In genomic region chr9:35529156-35529823, GRCh38 we compare ENCODE assay signal across 26 cellular contexts. TPM values are rescaled to one million over a fixed set of nuclear protein-coding genes. Genes with fewer than 3 reads are reported as not detected.
DNase-seq lines count a peak whose midpoint lies in the region; ATAC-seq, FAIRE-seq and TF ChIP-seq lines count a peak whose summit lies in the region.
"Had no signal": no experiment of that assay in that cellular context is flagged by ENCODE, and none has a peak within 500 bp of the region (broad histone marks: within the 10 kb centered on the region; RNA-seq: fewer than 3 reads in every experiment).

No MANE protein-coding gene starts in this region.

- POLR2A ChIA-PET in HepG2 (lab: Yijun Ruan, JAX): interaction anchor here (0.9 kb wide), 1 partner anchor 11 kb away, joined by 4 read pairs; no protein-coding TSS in a partner anchor

- 45% methylated on average over 2 of the region's 3 CpGs for WGBS in right lobe of liver (ENCODE audit: insufficient coverage, low coverage, low lambda C conversion rate, missing lambda C conversion rate)
- WGBS in HepG2 (ENCODE audit: low lambda C conversion rate): 93% methylated on average over 3 of the region's 3 CpGs
- 86 to 91% methylated on average over 3 of the region's 3 CpGs for WGBS in lower leg skin, 2 donors

- ATAC-seq in right lobe of liver: peak in 3 of 4 donors; percentile 35 to 67 (median 50)
- no peak for ATAC-seq in HepG2
- no peak for ATAC-seq in HG02840 (IDR thresholded peaks at IDR 0.05; ENCODE audit: low FRiP score, unreplicated experiment)
- ATAC-seq: natural killer cell; stimulated activated naive CD8-positive, alpha-beta T cell treated with anti-CD3 and anti-CD28 coated beads, Interleukin-15, amount 100 ng/mL, for 72 hours had no signal

- H3K27ac Mint-ChIP-seq in progenitor cell of endocrine pancreas: peak overlapping the region; percentile 38
- H3K27ac Mint-ChIP-seq: activated CD4-positive, alpha-beta T cell treated with anti-CD3 and anti-CD28 coated beads, Interleukin-2, amount 10 ng/mL, durations not matched to agents 24 days and 14 days; activated naive CD8-positive, alpha-beta T cell treated with anti-CD3 and anti-CD28 coated beads for 36 hours; natural killer cell; stimulated activated naive CD8-positive, alpha-beta T cell treated with anti-CD3 and anti-CD28 coated beads, Interleukin-15, amount 100 ng/mL, for 72 hours had no signal

- no peak overlapping the region for H3K27ac ChIP-seq in right lobe of liver
- H3K27ac ChIP-seq in HepG2 (ENCODE audit: extremely low read length, insufficient read depth, low read length): no peak overlapping the region
- H3K27ac ChIP-seq: BLaER1, HL-60, Peyer's patch, SJSA1, uterus had no signal

- no peaks in the 10 kb centered on the region for H3K36me3 ChIP-seq in right lobe of liver
- H3K36me3 ChIP-seq in HepG2 (replicated peaks in 1 of 2; ENCODE audit: control insufficient read depth in 1 of 2, insufficient read depth in 2 of 2, low read length in 2 of 2): no peaks in the 10 kb centered on the region
- H3K36me3 ChIP-seq: BLaER1, Peyer's patch, SJSA1, uterus had no signal

- no peaks in the 10 kb centered on the region for H3K9me3 Mint-ChIP-seq in progenitor cell of endocrine pancreas (ENCODE audit: low read depth)
- H3K9me3 Mint-ChIP-seq: activated CD4-positive, alpha-beta T cell treated with anti-CD3 and anti-CD28 coated beads, Interleukin-2, amount 10 ng/mL, durations not matched to agents 24 days and 14 days; activated naive CD8-positive, alpha-beta T cell treated with anti-CD3 and anti-CD28 coated beads for 36 hours; IgD-negative memory B cell; natural killer cell; stimulated activated naive CD8-positive, alpha-beta T cell treated with anti-CD3 and anti-CD28 coated beads, Interleukin-15, amount 100 ng/mL, for 72 hours had no signal

- no peak for FAIRE-seq in HepG2 (lab: Jason Lieb, UNC)
- FAIRE-seq: colon, keratinocyte had no signal

- H3K4me3 Mint-ChIP-seq in progenitor cell of endocrine pancreas (ENCODE audit: low read depth): no peak overlapping the region
- H3K4me3 Mint-ChIP-seq: activated CD4-positive, alpha-beta T cell treated with anti-CD3 and anti-CD28 coated beads, Interleukin-2, amount 10 ng/mL, durations not matched to agents 24 days and 14 days; activated naive CD8-positive, alpha-beta T cell treated with anti-CD3 and anti-CD28 coated beads for 36 hours; IgD-negative memory B cell; natural killer cell; stimulated activated naive CD8-positive, alpha-beta T cell treated with anti-CD3 and anti-CD28 coated beads, Interleukin-15, amount 100 ng/mL, for 72 hours had no signal

- H3K4me1 Mint-ChIP-seq in progenitor cell of endocrine pancreas (ENCODE audit: low read depth): no peaks in the 10 kb centered on the region
- H3K4me1 Mint-ChIP-seq: activated naive CD8-positive, alpha-beta T cell treated with anti-CD3 and anti-CD28 coated beads for 36 hours; stimulated activated naive CD8-positive, alpha-beta T cell treated with anti-CD3 and anti-CD28 coated beads, Interleukin-15, amount 100 ng/mL, for 72 hours had no signal

- H3K4me3 ChIP-seq in right lobe of liver: no peak overlapping the region
- no peak overlapping the region for H3K4me3 ChIP-seq in HepG2 (replicated peaks in 1 of 3; ENCODE audit: insufficient read depth in 1 of 3, low read depth in 2 of 3, low read length in 3 of 3)
- H3K4me3 ChIP-seq in lower leg skin (ENCODE audit: low read depth, poor library complexity, severe bottlenecking): no peak overlapping the region
- H3K4me3 ChIP-seq: BLaER1, Peyer's patch, SJSA1, uterus had no signal

- DNase-seq in right lobe of liver: no peak
- no peak for DNase-seq in HepG2 (ENCODE audit: low spot score)
- DNase-seq in globus pallidus (ENCODE audit: low spot score): peak; percentile 50
- no peak for DNase-seq in progenitor cell of endocrine pancreas (ENCODE audit: low spot score, unreplicated experiment)
- no peak for DNase-seq in GM19240 (ENCODE audit: insufficient read length, low spot score)
- DNase-seq in lower leg skin (ENCODE audit: low spot score in 2 of 2): no peak
- no peak for DNase-seq in NCI-H510A treated with DMSO at 0.1 percent for 48 hours (lab: John Stamatoyannopoulos, UW)
- DNase-seq: activated CD4-positive, alpha-beta T cell treated with anti-CD3 and anti-CD28 coated beads, Interleukin-2, amount 10 ng/mL, durations not matched to agents 24 days and 14 days; activated naive CD8-positive, alpha-beta T cell treated with anti-CD3 and anti-CD28 coated beads for 36 hours; EL; HCEC 1CT; natural killer cell; NCI-H1694; NCI-H345; Peyer's patch; posterior cingulate gyrus; stimulated activated CD4-positive, alpha-beta T cell treated with anti-CD3 and anti-CD28 coated beads, Interleukin-4, amount 100 ng/mL, for 24 hours; stimulated activated naive CD8-positive, alpha-beta T cell treated with anti-CD3 and anti-CD28 coated beads, Interleukin-15, amount 100 ng/mL, for 72 hours; uterus had no signal

- no peaks in the 10 kb centered on the region for H3K27me3 Mint-ChIP-seq in progenitor cell of endocrine pancreas
- H3K27me3 Mint-ChIP-seq: activated CD4-positive, alpha-beta T cell treated with anti-CD3 and anti-CD28 coated beads, Interleukin-2, amount 10 ng/mL, durations not matched to agents 24 days and 14 days; activated naive CD8-positive, alpha-beta T cell treated with anti-CD3 and anti-CD28 coated beads for 36 hours; IgD-negative memory B cell; stimulated activated naive CD8-positive, alpha-beta T cell treated with anti-CD3 and anti-CD28 coated beads, Interleukin-15, amount 100 ng/mL, for 72 hours had no signal

- BruUV-seq in HepG2 (replicated peaks; lab: Mats Ljungman, UMichigan): no TSS peak

- H3K4me1 ChIP-seq in right lobe of liver (peaks cover 0 to 38% (median 5%) of the 10 kb centered on the region in 4 donors), HepG2 (ENCODE audit: insufficient read depth, low read length) (peaks cover 20% of the 10 kb centered on the region)
- H3K4me1 ChIP-seq: Peyer's patch had no signal

- no peak overlapping the region for H3K9ac ChIP-seq in HepG2 (ENCODE audit: insufficient read depth, low read depth, low read length)
- H3K9ac ChIP-seq: BLaER1 had no signal

- no peak overlapping the region for H3K4me2 ChIP-seq in HepG2 (ENCODE audit: low read depth, low read length)
- H3K4me2 ChIP-seq: BLaER1 had no signal

- no peaks in the 10 kb centered on the region for H3K36me3 Mint-ChIP-seq in progenitor cell of endocrine pancreas (ENCODE audit: insufficient read depth)
- H3K36me3 Mint-ChIP-seq: activated naive CD8-positive, alpha-beta T cell treated with anti-CD3 and anti-CD28 coated beads for 36 hours; natural killer cell had no signal

- H2AFZ ChIP-seq in HepG2 (ENCODE audit: low read length): no peak overlapping the region

- no peak for TF ChIP-seq RAD21 in HepG2 (CRISPR knock-in tag; IDR thresholded peaks at IDR 0.05)

- TF ChIP-seq CTCF in right lobe of liver (IDR thresholded peaks at IDR 0.05): no peak
- TF ChIP-seq CTCF in HepG2 (CRISPR knock-in tag; IDR thresholded peaks at IDR 0.05): no peak
- TF ChIP-seq CTCF in progenitor cell of endocrine pancreas (IDR thresholded peaks at IDR 0.05; ENCODE audit: unreplicated experiment): no peak
- no peak for TF ChIP-seq CTCF in lower leg skin (IDR thresholded peaks at IDR 0.05)

- H3K9me3 ChIP-seq in right lobe of liver: no peaks in the 10 kb centered on the region
- no peaks in the 10 kb centered on the region for H3K9me3 ChIP-seq in HepG2 (ENCODE audit: low read length)
- H3K9me3 ChIP-seq: Peyer's patch, SJSA1, uterus had no signal

- intact Hi-C loops in right lobe of liver (cut with DNase I) (no loop called here), HepG2 (cut with micrococcal nuclease; ENCODE audit: unreplicated experiment) (no loop called here), lower leg skin (cut with DNase I; ENCODE audit: low total_unique reads) (no loop called here)

- no peak for TF ChIP-seq EP300 in HepG2 (IDR thresholded peaks at IDR 0.05; ENCODE audit: low read depth in 2 of 2, low read length in 2 of 2)
- TF ChIP-seq EP300 in HepG2 (CRISPR knock-in tag; IDR thresholded peaks at IDR 0.05; ENCODE audit: borderline replicate concordance): no peak

- CTCF ChIA-PET in HepG2 (lab: Yijun Ruan, JAX; ENCODE audit: low intra/inter-chr PET ratio, low total read pairs): no interaction called here

- no peak for TF ChIP-seq POLR2A in right lobe of liver (IDR thresholded peaks at IDR 0.05)
- no peak for TF ChIP-seq POLR2A in HepG2 (IDR thresholded peaks at IDR 0.05; ENCODE audit: insufficient read depth in 1 of 2, low read depth in 2 of 2, low read length in 2 of 2)
- TF ChIP-seq POLR2A in lower leg skin (IDR thresholded peaks at IDR 0.05): no peak

- in situ Hi-C loops in HepG2 (cut with HindIII; ENCODE audit: extremely low pct_ligation_motif_present, low pct_unique_long_range_greater_than_20kb): no loop called here

- H3K79me2 ChIP-seq in HepG2 (ENCODE audit: insufficient read depth, low read length): no peaks in the 10 kb centered on the region

- H4K20me1 ChIP-seq in HepG2 (ENCODE audit: insufficient read depth, low read length): no peaks in the 10 kb centered on the region
- H4K20me1 ChIP-seq: BLaER1 had no signal

- H3K27me3 ChIP-seq in right lobe of liver (no peaks in the 10 kb centered on the region), HepG2 (ENCODE audit: control insufficient read depth in 1 of 2, insufficient read depth in 2 of 2, low read length in 2 of 2) (no peaks in the 10 kb centered on the region)
- H3K27me3 ChIP-seq: BLaER1, Peyer's patch, SJSA1, uterus had no signal

RNA-seq across cellular contexts. Expression of gene RUSC2, which starts 39.4 kb away (rescaled TPM):
- total RNA-seq in right lobe of liver (10 to 100 TPM in 2 of 6 experiments, 1 to 10 TPM in 4; 6.0 to 12.9 (median 9.1) TPM), HepG2 (2016; rRNA removed; fragmentation: Illumina TruSeq; extraction: Trizol) (2.3 and 3.3 TPM in 2 replicates), progenitor cell of endocrine pancreas (17.9 and 20.8 TPM in 2 replicates), lower leg skin (10 to 100 TPM; 18.5 to 32.0 (median 30.1) TPM)
- total RNA-seq in HepG2 (2016; cell fraction: cytosol; rRNA removed; fragmentation: Illumina TruSeq; extraction: Trizol; ENCODE audit: low read depth): 1.1 and 1.7 TPM in 2 replicates
- total RNA-seq in HepG2 (2016; cell fraction: insoluble cytoplasmic fraction; rRNA removed; fragmentation: Illumina TruSeq; extraction: Trizol): 1.9 and 3.8 TPM in 2 replicates
- total RNA-seq in HepG2 (2016; cell fraction: membrane; rRNA removed; fragmentation: Illumina TruSeq; extraction: Trizol): 3.6 and 4.7 TPM in 2 replicates
- 3.3 and 4.1 TPM in 2 replicates for total RNA-seq in HepG2 (2016; cell fraction: nucleus; rRNA removed; fragmentation: Illumina TruSeq; extraction: Trizol)
- polyA plus RNA-seq in HepG2 (2011; rRNA removed): 2.8 and 3.7 TPM in 2 replicates
- polyA plus RNA-seq in HepG2 (2011; cell fraction: cytosol; rRNA removed): 1.7 and 2.1 TPM in 2 replicates
- 11.7 and 15.3 TPM in 2 replicates for polyA plus RNA-seq in HepG2 (2011; cell fraction: nucleus; rRNA removed)
- 1.9 and 2.4 TPM in 2 replicates for polyA plus RNA-seq in HepG2 (2012)
- 0.12 and 0.19 TPM in 2 replicates for polyA plus RNA-seq in HepG2 (2016; cell fraction: cytosol; fragmentation: Illumina TruSeq; extraction: Trizol; ENCODE audit: low read depth)
- polyA plus RNA-seq in HepG2 (2016; cell fraction: insoluble cytoplasmic fraction; fragmentation: Illumina TruSeq; extraction: Trizol; ENCODE audit: low read depth): 1.8 and 2.2 TPM in 2 replicates
- polyA plus RNA-seq in HepG2 (2016; cell fraction: membrane; fragmentation: Illumina TruSeq; extraction: Trizol; ENCODE audit: low read depth): 0.34 and 0.43 TPM in 2 replicates
- 7.4 and 7.8 TPM in 2 replicates for polyA plus RNA-seq in HepG2 (2016; cell fraction: nucleus; fragmentation: Illumina TruSeq; extraction: Trizol; ENCODE audit: insufficient read depth, low read depth)
- 25.2 and 27.1 TPM in 2 replicates for polyA minus RNA-seq in HepG2 (2011; rRNA and poly(A)+ RNA removed; ENCODE audit: low replicate concordance)
- polyA minus RNA-seq in HepG2 (2011; cell fraction: cytosol; rRNA and poly(A)+ RNA removed): 4.6 and 4.7 TPM in 2 replicates
- polyA minus RNA-seq in HepG2 (2011; cell fraction: nucleus; rRNA and poly(A)+ RNA removed): 5.7 and 6.6 TPM in 2 replicates
- polyA plus RNA-seq: IgD-negative memory B cell had no signal

Comparison
In these comparisons a context has a peak if more than half of its experiments do, and no peak if none do; other contexts are left out.
1. ATAC-seq: peak in right lobe of liver (3 of 4); none in HepG2 (single experiment) and HG02840 (single experiment).